Comparison of ENCODE assay signal across 11 cellular contexts in genomic region chr2:45497355-45497754, GRCh38.
A peak's percentile ranks its signal among the peaks of the same experiment; 100 is the strongest.
DNase-seq lines count a peak whose midpoint lies in the region; ATAC-seq and FAIRE-seq lines count a peak whose summit lies in the region.
"Had no signal": no experiment of that assay in that cellular context is flagged by ENCODE, and none has a peak within 500 bp of the region (broad histone marks: within the 10 kb centered on the region; RNA-seq: fewer than 3 reads in every experiment).

No MANE protein-coding gene starts in this region.

- intact Hi-C loops in Right ventricle myocardium superior (cut with DNase I), result no loop called here

- peak; percentile 70 for ATAC-seq in HG03378 (IDR thresholded peaks at IDR 0.05; ENCODE audit: unreplicated experiment)
- no peak for ATAC-seq in Right ventricle myocardium superior (ENCODE audit: poor library complexity)

- peak; percentile 91 for FAIRE-seq in GM19239 (lab: Jason Lieb, UNC)

- DNase-seq in AG20443 (ENCODE audit: low spot score), result peak; percentile 23
- DNase-seq in GM19239 (ENCODE audit: insufficient read length, low spot score), result no peak
- DNase-seq in fibroblast of peridontal ligament (ENCODE audit: extremely low read depth), result peak; percentile 61
- no peak for DNase-seq in CD1c-positive myeloid dendritic cell (ENCODE audit: extremely low spot score)
- no peak for DNase-seq in NCI-H1105 treated with DMSO at 0.1 percent for 48 hours (lab: John Stamatoyannopoulos, UW)
- no peak for DNase-seq in DMS79 treated with DMSO at 0.1 percent for 48 hours (lab: John Stamatoyannopoulos, UW)
- no peak for DNase-seq in Right ventricle myocardium superior
- DNase-seq: immature natural killer cell, NCI-H146, sigmoid colon had no signal

Comparison
In these comparisons a context has a peak if more than half of its experiments do, and no peak if none do; other contexts are left out.
1. DNase-seq: peak in AG20443 (single experiment) and fibroblast of peridontal ligament (single experiment); none in GM19239 (single experiment), CD1c-positive myeloid dendritic cell (single experiment), NCI-H1105 treated with DMSO at 0.1 percent for 48 hours (single experiment), DMS79 treated with DMSO at 0.1 percent for 48 hours (single experiment) and Right ventricle myocardium superior (single experiment).